Comparison of ENCODE assay signal across 28 cellular contexts in genomic region chr17:77726549-77726957, GRCh38.
DNase-seq lines count a peak whose midpoint lies in the region; ATAC-seq and TF ChIP-seq lines count a peak whose summit lies in the region.
"Had no signal": no experiment of that assay in that cellular context is flagged by ENCODE, and none has a peak within 500 bp of the region (broad histone marks: within the 10 kb centered on the region; RNA-seq: fewer than 3 reads in every experiment).

No MANE protein-coding gene starts in this region.

- H3K36me3 ChIP-seq in heart right ventricle = no peaks in the 10 kb centered on the region
- no peaks in the 10 kb centered on the region for H3K36me3 ChIP-seq in uterus
- H3K36me3 ChIP-seq: breast epithelium, right lobe of liver, thyroid gland had no signal

- ATAC-seq in heart right ventricle (no peak), left lobe of liver (no peak)
- no peak for ATAC-seq in activated CD8-positive, alpha-beta memory T cell treated with anti-CD3 and anti-CD28 coated beads, Interleukin-2, amount 10 ng/mL, durations not matched to agents 7 days and 5 days
- ATAC-seq: HCT116, left colon, right lobe of liver had no signal

- no peaks in the 10 kb centered on the region for H3K9me3 Mint-ChIP-seq in activated CD8-positive, alpha-beta memory T cell treated with anti-CD3 and anti-CD28 coated beads, Interleukin-2, amount 10 ng/mL, durations not matched to agents 7 days and 5 days (ENCODE audit: low read depth)
- H3K9me3 Mint-ChIP-seq: immature natural killer cell had no signal

- H3K27ac Mint-ChIP-seq in activated CD8-positive, alpha-beta memory T cell treated with anti-CD3 and anti-CD28 coated beads, Interleukin-2, amount 10 ng/mL, durations not matched to agents 7 days and 5 days = no peak overlapping the region
- H3K27ac Mint-ChIP-seq: activated naive CD4-positive, alpha-beta T cell treated with anti-CD3 and anti-CD28 coated beads, Interleukin-2, amount 50 U/mL, for 24 hours; immature natural killer cell had no signal

- peaks cover 4% of the 10 kb centered on the region for H3K4me1 Mint-ChIP-seq in activated CD8-positive, alpha-beta memory T cell treated with anti-CD3 and anti-CD28 coated beads, Interleukin-2, amount 10 ng/mL, durations not matched to agents 7 days and 5 days

- peaks cover 0 to 31% (median 11%) of the 10 kb centered on the region in 9 donors for H3K4me1 ChIP-seq in heart right ventricle
- H3K4me1 ChIP-seq in uterus = no peaks in the 10 kb centered on the region
- H3K4me1 ChIP-seq: right lobe of liver had no signal

- H3K27me3 ChIP-seq in heart right ventricle (no peaks in the 10 kb centered on the region), uterus (no peaks in the 10 kb centered on the region)
- H3K27me3 ChIP-seq: breast epithelium, right lobe of liver, thyroid gland had no signal

- TF ChIP-seq CTCF in heart right ventricle (IDR thresholded peaks at IDR 0.05) (no peak), uterus (IDR thresholded peaks at IDR 0.05) (no peak)

- 78 to 83% methylated on average over 4 of the region's 4 CpGs for WGBS in heart right ventricle, 2 donors

- H3K4me3 ChIP-seq in heart right ventricle (no peak overlapping the region), uterus (no peak overlapping the region)
- H3K4me3 ChIP-seq: breast epithelium, right lobe of liver, thyroid gland had no signal

- H3K9me3 ChIP-seq in heart right ventricle = peaks cover 0 to 5% (median 0%) of the 10 kb centered on the region in 11 donors
- no peaks in the 10 kb centered on the region for H3K9me3 ChIP-seq in uterus
- H3K9me3 ChIP-seq: breast epithelium, right lobe of liver, thyroid gland had no signal

- intact Hi-C loops in heart right ventricle (cut with DNase I) = loop anchor here in 3 of 10 donors (5.0 to 10.0 kb wide), 3 partner anchors 49 to 182 kb away; no protein-coding TSS in a partner anchor
- intact Hi-C loops in cardiac septum (cut with DNase I) = no loop called here
- intact Hi-C loops in uterus (cut with DNase I; ENCODE audit: low total_unique reads) = no loop called here

- CTCF ChIA-PET in activated CD8-positive, alpha-beta memory T cell treated with anti-CD3 and anti-CD28 coated beads, Interleukin-2, amount 10 ng/mL, durations not matched to agents 7 days and 5 days (lab: Charles Lee) = interaction anchor here (1.7 kb wide), 1 partner anchor 12 kb away, joined by 3 read pairs; no protein-coding TSS in a partner anchor

- H3K4me3 Mint-ChIP-seq in activated CD8-positive, alpha-beta memory T cell treated with anti-CD3 and anti-CD28 coated beads, Interleukin-2, amount 10 ng/mL, durations not matched to agents 7 days and 5 days = no peak overlapping the region
- H3K4me3 Mint-ChIP-seq: activated naive CD4-positive, alpha-beta T cell treated with anti-CD3 and anti-CD28 coated beads, Interleukin-2, amount 50 U/mL, for 24 hours; immature natural killer cell had no signal

- H3K27ac ChIP-seq in heart right ventricle = peak overlapping the region in 7 of 10 donors; percentile 67 to 86 (median 83)
- peak overlapping the region; percentile 78 to 83 for H3K27ac ChIP-seq in uterus
- H3K27ac ChIP-seq: C4-2B, right lobe of liver had no signal

- no peak for TF ChIP-seq POLR2A in uterus (IDR thresholded peaks at IDR 0.05)

- DNase-seq in heart right ventricle = no peak
- DNase-seq in cardiac septum (ENCODE audit: low spot score) = no peak
- peak; percentile 19 for DNase-seq in activated CD8-positive, alpha-beta memory T cell treated with anti-CD3 and anti-CD28 coated beads, Interleukin-2, amount 10 ng/mL, durations not matched to agents 7 days and 5 days
- DNase-seq in left lobe of liver (ENCODE audit: low spot score) = peak; percentile 24
- no peak for DNase-seq in uterus
- no peak for DNase-seq in NCI-H226
- DNase-seq in NCI-H748 treated with DMSO at 0.1 percent for 48 hours (lab: John Stamatoyannopoulos, UW) = no peak
- DNase-seq: activated CD4-positive, alpha-beta T cell treated with anti-CD3 and anti-CD28 coated beads for 1 hour; amniotic stem cell; COR-L47; effector CD4-positive, alpha-beta T cell; hypothalamus; immature natural killer cell; IMR-90; left colon; mesendoderm; NCI-H1436; NCI-H2081 treated with DMSO at 0.1 percent for 48 hours; NCI-H345; right lobe of liver; SHP77; stimulated activated CD4-positive, alpha-beta T cell treated with anti-CD3 and anti-CD28 coated beads, Interleukin-2, amount 100 ng/mL, for 48 hours; T-helper 2 cell; thyroid gland had no signal

- peaks cover 16% of the 10 kb centered on the region for H3K27me3 Mint-ChIP-seq in activated CD8-positive, alpha-beta memory T cell treated with anti-CD3 and anti-CD28 coated beads, Interleukin-2, amount 10 ng/mL, durations not matched to agents 7 days and 5 days
- H3K27me3 Mint-ChIP-seq: activated naive CD4-positive, alpha-beta T cell treated with anti-CD3 and anti-CD28 coated beads, Interleukin-2, amount 50 U/mL, for 24 hours had no signal

- H3K36me3 Mint-ChIP-seq in activated CD8-positive, alpha-beta memory T cell treated with anti-CD3 and anti-CD28 coated beads, Interleukin-2, amount 10 ng/mL, durations not matched to agents 7 days and 5 days = no peaks in the 10 kb centered on the region

Comparison
In these comparisons a context has a peak if more than half of its experiments do, and no peak if none do; other contexts are left out.
1. DNase-seq: peak in activated CD8-positive, alpha-beta memory T cell treated with anti-CD3 and anti-CD28 coated beads, Interleukin-2, amount 10 ng/mL, durations not matched to agents 7 days and 5 days (single experiment) and left lobe of liver (single experiment); none in heart right ventricle (0 of 2), cardiac septum (single experiment), uterus (0 of 2), NCI-H226 (single experiment) and NCI-H748 treated with DMSO at 0.1 percent for 48 hours (single experiment).